8 cellular contexts compared by ENCODE assay signal in genomic region chr2:143513081-143513480, GRCh38.
DNase-seq lines count a peak whose midpoint lies in the region; ATAC-seq and TF ChIP-seq lines count a peak whose summit lies in the region.

No MANE protein-coding gene starts in this region.

- H3K36me3 Mint-ChIP-seq in endodermal cell (ENCODE audit: low read depth) = no peaks in the 10 kb centered on the region
- peaks cover 33% of the 10 kb centered on the region for H3K36me3 Mint-ChIP-seq in T-helper 2 cell treated with Interferon-gamma antibody and Interleukin-4, amounts not matched to agents 5 μg/mL and 100 μg/mL, for 36 hours (ENCODE audit: low read depth)

- H3K9me2 ChIP-seq in OCI-LY1 (ENCODE audit: low read depth, low read length) = no peaks in the 10 kb centered on the region

- H3K4me3 ChIP-seq in GM06990 (replicated peaks; ENCODE audit: low read depth, low read length) (no peak overlapping the region), OCI-LY1 (ENCODE audit: low read depth, low read length, poor library complexity, severe bottlenecking) (no peak overlapping the region), endodermal cell (ENCODE audit: low read length) (no peak overlapping the region)

- H2AFZ ChIP-seq in OCI-LY1 (ENCODE audit: low read length) = no peak overlapping the region

- no peaks in the 10 kb centered on the region for H3K36me3 ChIP-seq in GM06990 (ENCODE audit: control insufficient read depth, insufficient read depth, low read length)
- peaks cover 10% of the 10 kb centered on the region; the same call in 1 of the 2 replicates for H3K36me3 ChIP-seq in OCI-LY1 (ENCODE audit: insufficient read depth, low read length)
- no peaks in the 10 kb centered on the region for H3K36me3 ChIP-seq in endodermal cell (ENCODE audit: control insufficient read depth, insufficient read depth, low read length)

- H3K9ac ChIP-seq in OCI-LY1 (ENCODE audit: low read length) (no peak overlapping the region), endodermal cell (ENCODE audit: extremely low read depth, low read length, poor library complexity, severe bottlenecking) (no peak overlapping the region)

- no peaks in the 10 kb centered on the region for H3K9me3 Mint-ChIP-seq in endodermal cell
- H3K9me3 Mint-ChIP-seq in T-helper 2 cell treated with Interferon-gamma antibody and Interleukin-4, amounts not matched to agents 5 μg/mL and 100 μg/mL, for 36 hours = no peaks in the 10 kb centered on the region

- no peaks in the 10 kb centered on the region for H3K9me3 ChIP-seq in OCI-LY1 (ENCODE audit: low read length)
- no peaks in the 10 kb centered on the region for H3K9me3 ChIP-seq in endodermal cell (ENCODE audit: control insufficient read depth, low read length)

- no peaks in the 10 kb centered on the region for H3K27me3 ChIP-seq in GM06990 (replicated peaks; ENCODE audit: control insufficient read depth, insufficient read depth, low read length)
- H3K27me3 ChIP-seq in OCI-LY1 (ENCODE audit: insufficient read depth, low read length) = no peaks in the 10 kb centered on the region
- no peaks in the 10 kb centered on the region for H3K27me3 ChIP-seq in endodermal cell (ENCODE audit: control insufficient read depth, insufficient read depth, low read length, poor library complexity, severe bottlenecking)

- TF ChIP-seq CTCF in GM06990 (IDR thresholded peaks at IDR 0.05; ENCODE audit: insufficient read depth, low read length, poor library complexity, severe bottlenecking) (peak; percentile 75), OCI-LY1 (IDR thresholded peaks at IDR 0.05; ENCODE audit: low read length) (peak; percentile 86), endodermal cell (conservative IDR thresholded peaks at IDR 0.05) (peak; percentile 85)

- H3K27me3 Mint-ChIP-seq in endodermal cell (ENCODE audit: insufficient read depth) = no peaks in the 10 kb centered on the region
- no peaks in the 10 kb centered on the region for H3K27me3 Mint-ChIP-seq in T-helper 2 cell treated with Interferon-gamma antibody and Interleukin-4, amounts not matched to agents 5 μg/mL and 100 μg/mL, for 36 hours (ENCODE audit: low read depth)

- peak; percentile 43 for DNase-seq in A172 (ENCODE audit: low spot score)
- DNase-seq in GM06990 (ENCODE audit: extremely low read depth, insufficient read length) = no peak
- DNase-seq in endodermal cell = peak; percentile 74
- peak; percentile 45 for DNase-seq in midbrain (lab: John Stamatoyannopoulos, UW)
- DNase-seq in T-helper 2 cell treated with Interferon-gamma antibody and Interleukin-4, amounts not matched to agents 5 μg/mL and 100 μg/mL, for 36 hours (ENCODE audit: low spot score) = no peak
- no peak for DNase-seq in stimulated activated CD4-positive, alpha-beta T cell treated with anti-CD3 and anti-CD28 coated beads, Interleukin-2, amount 100 ng/mL, for 48 hours

- H4K20me1 ChIP-seq in OCI-LY1 (ENCODE audit: insufficient read depth, low read length) = no peaks in the 10 kb centered on the region

- H3K4me1 Mint-ChIP-seq in endodermal cell = no peaks in the 10 kb centered on the region
- H3K4me1 Mint-ChIP-seq in T-helper 2 cell treated with Interferon-gamma antibody and Interleukin-4, amounts not matched to agents 5 μg/mL and 100 μg/mL, for 36 hours (ENCODE audit: low read depth) = no peaks in the 10 kb centered on the region

- H3K27ac ChIP-seq in OCI-LY1 (ENCODE audit: low read depth, low read length, poor library complexity, severe bottlenecking) = no peak overlapping the region
- H3K27ac ChIP-seq in endodermal cell (ENCODE audit: low read depth, low read length) = no peak overlapping the region

- H3K79me2 ChIP-seq in OCI-LY1 (ENCODE audit: insufficient read depth, low read length) = no peaks in the 10 kb centered on the region

- H3K4me3 Mint-ChIP-seq in endodermal cell = no peak overlapping the region
- no peak overlapping the region for H3K4me3 Mint-ChIP-seq in T-helper 2 cell treated with Interferon-gamma antibody and Interleukin-4, amounts not matched to agents 5 μg/mL and 100 μg/mL, for 36 hours

- no peaks in the 10 kb centered on the region for H3F3A ChIP-seq in OCI-LY1 (ENCODE audit: insufficient read depth, low read length)

- ATAC-seq in HG02870 (IDR thresholded peaks at IDR 0.05; ENCODE audit: unreplicated experiment) = peak; percentile 70

- no peak overlapping the region for H3K27ac Mint-ChIP-seq in endodermal cell
- H3K27ac Mint-ChIP-seq in T-helper 2 cell treated with Interferon-gamma antibody and Interleukin-4, amounts not matched to agents 5 μg/mL and 100 μg/mL, for 36 hours = no peak overlapping the region

- WGBS in endodermal cell (ENCODE audit: insufficient coverage in 1 of 2, insufficient read length in 1 of 2), 2 experiments = 17 to 25% methylated on average over 2 of the region's 2 CpGs

- no peak overlapping the region for H3K4me2 ChIP-seq in OCI-LY1 (ENCODE audit: low read length)

- H3K4me1 ChIP-seq in OCI-LY1 (ENCODE audit: insufficient read depth, low read length, severe bottlenecking) (peaks cover 11% of the 10 kb centered on the region), endodermal cell (ENCODE audit: control insufficient read depth, insufficient read depth, low read length) (no peaks in the 10 kb centered on the region)

Comparison
In these comparisons a context has a peak if more than half of its experiments do, and no peak if none do; other contexts are left out.
1. DNase-seq: peak in A172 (single experiment), endodermal cell (single experiment) and midbrain (single experiment); none in GM06990 (single experiment), T-helper 2 cell treated with Interferon-gamma antibody and Interleukin-4, amounts not matched to agents 5 μg/mL and 100 μg/mL, for 36 hours (single experiment) and stimulated activated CD4-positive, alpha-beta T cell treated with anti-CD3 and anti-CD28 coated beads, Interleukin-2, amount 100 ng/mL, for 48 hours (0 of 2).
2. Peak in every context shown above with its lines, with median percentiles within 50 percentile points of each other: CTCF ChIP-seq.